ENCODE assay signal across 22 cellular contexts in the genomic region with DNA sequence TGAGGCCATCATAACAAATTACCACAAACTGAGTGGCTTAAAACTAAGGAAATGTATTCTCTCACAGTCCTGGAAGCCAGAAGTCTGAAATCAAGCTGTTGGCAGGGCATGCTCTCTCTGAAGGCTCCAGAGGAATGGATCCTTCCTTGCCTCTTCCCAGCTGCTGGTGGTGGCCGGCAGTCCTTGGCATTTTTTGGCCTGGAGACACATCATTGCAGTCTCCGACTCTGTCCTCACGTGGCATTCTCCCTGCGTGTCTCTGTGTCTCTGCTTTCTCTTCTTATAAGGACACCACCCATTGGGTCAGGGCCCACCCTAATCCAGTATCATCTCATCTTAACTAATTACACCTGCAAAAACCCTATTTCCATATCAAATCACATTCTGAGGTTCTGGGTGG.
A peak's percentile ranks its signal among the peaks of the same experiment; 100 is the strongest.
DNase-seq lines count a peak whose midpoint lies in the region; ATAC-seq lines count a peak whose summit lies in the region.
"Had no signal": no experiment of that assay in that cellular context is flagged by ENCODE, and none has a peak within 500 bp of the region (broad histone marks: within the 10 kb centered on the region; RNA-seq: fewer than 3 reads in every experiment).

No MANE protein-coding gene starts in this region.

- peaks cover 27% of the 10 kb centered on the region for H3K36me3 Mint-ChIP-seq in activated CD8-positive, alpha-beta memory T cell treated with anti-CD3 and anti-CD28 coated beads, Interleukin-2, amount 10 ng/mL, durations not matched to agents 7 days and 5 days
- peaks cover 33% of the 10 kb centered on the region for H3K36me3 Mint-ChIP-seq in stimulated activated memory B cell treated with anti-CD40 and anti-IgM and Interleukin-4, amounts not matched to agents 10 μg/mL and 1 μg/mL and 100 μg/mL, for 72 hours
- H3K36me3 Mint-ChIP-seq: activated naive CD8-positive, alpha-beta T cell had no signal

- peak; percentile 31 for DNase-seq in activated CD8-positive, alpha-beta memory T cell treated with anti-CD3 and anti-CD28 coated beads, Interleukin-2, amount 10 ng/mL, durations not matched to agents 7 days and 5 days
- DNase-seq in activated CD8-positive, alpha-beta memory T cell treated with anti-CD3 and anti-CD28 coated beads, Interleukin-2, amount 50 U/mL, for 48 hours: no peak
- DNase-seq in ecto neural progenitor cell (ENCODE audit: low spot score) (peak; percentile 32), HK-2 (ENCODE audit: unreplicated experiment) (no peak)
- DNase-seq: activated CD4-positive, alpha-beta T cell treated with anti-CD3 and anti-CD28 coated beads, Interleukin-2, amount 10 ng/mL, durations not matched to agents 7 days and 5 days; cerebellar nuclear complex; COR-L47; DMS79 treated with DMSO at 0.1 percent for 48 hours; effector CD8-positive, alpha-beta T cell; erythroblast; foreskin melanocyte; left cardiac atrium; NCI-H187; NCI-H526; ovary; stimulated activated CD4-positive, alpha-beta T cell treated with anti-CD3 and anti-CD28 coated beads, Interleukin-2, amount 100 ng/mL, for 48 hours had no signal

- no peaks in the 10 kb centered on the region for H3K27me3 Mint-ChIP-seq in activated CD8-positive, alpha-beta memory T cell treated with anti-CD3 and anti-CD28 coated beads, Interleukin-2, amount 10 ng/mL, durations not matched to agents 7 days and 5 days
- H3K27me3 Mint-ChIP-seq in stimulated activated memory B cell treated with anti-CD40 and anti-IgM and Interleukin-4, amounts not matched to agents 10 μg/mL and 1 μg/mL and 100 μg/mL, for 72 hours: no peaks in the 10 kb centered on the region
- H3K27me3 Mint-ChIP-seq: activated CD4-positive, alpha-beta T cell treated with anti-CD3 and anti-CD28 coated beads, Interleukin-2, amount 10 ng/mL, durations not matched to agents 7 days and 5 days; activated naive CD8-positive, alpha-beta T cell had no signal

- peak overlapping the region; percentile 44 for H3K27ac Mint-ChIP-seq in activated CD8-positive, alpha-beta memory T cell treated with anti-CD3 and anti-CD28 coated beads, Interleukin-2, amount 10 ng/mL, durations not matched to agents 7 days and 5 days
- H3K27ac Mint-ChIP-seq in stimulated activated memory B cell treated with anti-CD40 and anti-IgM and Interleukin-4, amounts not matched to agents 10 μg/mL and 1 μg/mL and 100 μg/mL, for 72 hours: peak overlapping the region; percentile 68
- H3K27ac Mint-ChIP-seq: activated CD4-positive, alpha-beta T cell treated with anti-CD3 and anti-CD28 coated beads, Interleukin-2, amount 10 ng/mL, durations not matched to agents 7 days and 5 days; activated naive CD8-positive, alpha-beta T cell had no signal

- CTCF ChIA-PET in activated CD8-positive, alpha-beta memory T cell treated with anti-CD3 and anti-CD28 coated beads, Interleukin-2, amount 10 ng/mL, durations not matched to agents 7 days and 5 days (lab: Charles Lee): no interaction called here

- no peak for ATAC-seq in activated CD8-positive, alpha-beta memory T cell treated with anti-CD3 and anti-CD28 coated beads, Interleukin-2, amount 10 ng/mL, durations not matched to agents 7 days and 5 days
- peak; percentile 10 for ATAC-seq in HG03442 (IDR thresholded peaks at IDR 0.05; ENCODE audit: unreplicated experiment)
- no peak for ATAC-seq in stimulated activated memory B cell treated with anti-CD40 and anti-IgM and Interleukin-4, amounts not matched to agents 10 μg/mL and 1 μg/mL and 100 μg/mL, for 72 hours
- ATAC-seq in HG02623 (IDR thresholded peaks at IDR 0.05; ENCODE audit: unreplicated experiment): no peak
- no peak for ATAC-seq in HG02981 (IDR thresholded peaks at IDR 0.05; ENCODE audit: unreplicated experiment)
- ATAC-seq: left cardiac atrium; stimulated activated effector memory CD8-positive, alpha-beta T cell treated with anti-CD3 and anti-CD28 coated beads, Interleukin-12 subunit alpha, Interleukin-12 subunit beta, amount 100 ng/mL, for 72 hours had no signal

- H3K9me3 Mint-ChIP-seq in activated CD8-positive, alpha-beta memory T cell treated with anti-CD3 and anti-CD28 coated beads, Interleukin-2, amount 10 ng/mL, durations not matched to agents 7 days and 5 days (ENCODE audit: low read depth): no peaks in the 10 kb centered on the region
- no peaks in the 10 kb centered on the region for H3K9me3 Mint-ChIP-seq in stimulated activated memory B cell treated with anti-CD40 and anti-IgM and Interleukin-4, amounts not matched to agents 10 μg/mL and 1 μg/mL and 100 μg/mL, for 72 hours
- H3K9me3 Mint-ChIP-seq: stimulated activated effector memory CD8-positive, alpha-beta T cell treated with anti-CD3 and anti-CD28 coated beads, Interleukin-12 subunit alpha, Interleukin-12 subunit beta, amount 100 ng/mL, for 72 hours had no signal

- peaks cover 27% of the 10 kb centered on the region for H3K4me1 Mint-ChIP-seq in activated CD8-positive, alpha-beta memory T cell treated with anti-CD3 and anti-CD28 coated beads, Interleukin-2, amount 10 ng/mL, durations not matched to agents 7 days and 5 days
- peaks cover 71% of the 10 kb centered on the region for H3K4me1 Mint-ChIP-seq in stimulated activated memory B cell treated with anti-CD40 and anti-IgM and Interleukin-4, amounts not matched to agents 10 μg/mL and 1 μg/mL and 100 μg/mL, for 72 hours

- H3K4me3 Mint-ChIP-seq in activated CD8-positive, alpha-beta memory T cell treated with anti-CD3 and anti-CD28 coated beads, Interleukin-2, amount 10 ng/mL, durations not matched to agents 7 days and 5 days: no peak overlapping the region
- H3K4me3 Mint-ChIP-seq in stimulated activated memory B cell treated with anti-CD40 and anti-IgM and Interleukin-4, amounts not matched to agents 10 μg/mL and 1 μg/mL and 100 μg/mL, for 72 hours: no peak overlapping the region
- H3K4me3 Mint-ChIP-seq: activated CD4-positive, alpha-beta T cell treated with anti-CD3 and anti-CD28 coated beads, Interleukin-2, amount 10 ng/mL, durations not matched to agents 7 days and 5 days; activated naive CD8-positive, alpha-beta T cell; stimulated activated effector memory CD8-positive, alpha-beta T cell treated with anti-CD3 and anti-CD28 coated beads, Interleukin-12 subunit alpha, Interleukin-12 subunit beta, amount 100 ng/mL, for 72 hours had no signal

Comparison
In these comparisons a context has a peak if more than half of its experiments do, and no peak if none do; other contexts are left out.
1. DNase-seq: peak in activated CD8-positive, alpha-beta memory T cell treated with anti-CD3 and anti-CD28 coated beads, Interleukin-2, amount 10 ng/mL, durations not matched to agents 7 days and 5 days (single experiment) and ecto neural progenitor cell (single experiment); none in activated CD8-positive, alpha-beta memory T cell treated with anti-CD3 and anti-CD28 coated beads, Interleukin-2, amount 50 U/mL, for 48 hours (single experiment) and HK-2 (single experiment).